Comparison of ENCODE assay signal across 29 cellular contexts in the genomic region with DNA sequence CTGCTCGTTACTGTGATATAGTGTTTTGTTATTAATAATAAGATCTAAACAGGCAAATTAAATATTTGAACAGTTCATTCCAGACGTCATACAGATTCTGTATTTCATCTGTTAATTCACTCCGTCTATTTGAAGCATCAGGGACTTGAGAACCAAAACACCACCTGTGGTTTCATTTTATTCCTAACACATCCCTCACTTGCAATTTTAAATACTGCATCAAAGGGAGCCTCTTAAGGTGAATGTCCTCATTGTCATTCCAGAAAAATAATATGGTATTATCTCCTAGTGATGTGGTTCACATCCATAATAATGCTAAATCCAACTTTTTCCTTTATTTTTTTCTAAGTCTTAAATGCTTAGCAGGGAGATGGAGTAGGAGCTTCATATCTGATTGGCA.
DNase-seq lines count a peak whose midpoint lies in the region; ATAC-seq, FAIRE-seq and TF ChIP-seq lines count a peak whose summit lies in the region.
"Had no signal": no experiment of that assay in that cellular context is flagged by ENCODE, and none has a peak within 500 bp of the region (broad histone marks: within the 10 kb centered on the region; RNA-seq: fewer than 3 reads in every experiment).

No MANE protein-coding gene starts in this region.

- H3K79me2 ChIP-seq in astrocyte (ENCODE audit: insufficient read depth, low read length) = no peaks in the 10 kb centered on the region

- H3K4me2 ChIP-seq in A549 = peak overlapping the region; percentile 12; the same call in 1 of the 3 replicates
- H3K4me2 ChIP-seq in astrocyte (ENCODE audit: low read length) = peak overlapping the region; percentile 11
- H3K4me2 ChIP-seq: BLaER1, SK-N-SH had no signal

- no peak for TF ChIP-seq CTCF in A549 (IDR thresholded peaks at IDR 0.05)
- no peak for TF ChIP-seq CTCF in astrocyte (IDR thresholded peaks at IDR 0.05; ENCODE audit: insufficient read depth, low read depth, low read length)
- TF ChIP-seq CTCF in tibial nerve (IDR thresholded peaks at IDR 0.05) = no peak

- H3K27ac ChIP-seq in A549 = no peak overlapping the region
- no peak overlapping the region for H3K27ac ChIP-seq in astrocyte (ENCODE audit: low read depth, low read length)
- no peak overlapping the region for H3K27ac ChIP-seq in tibial nerve
- H3K27ac ChIP-seq: BLaER1, esophagus squamous epithelium, gastrocnemius medialis, VCaP had no signal

- no peak overlapping the region for H3K27ac Mint-ChIP-seq in astrocyte (ENCODE audit: unreplicated experiment)
- H3K27ac Mint-ChIP-seq: activated CD4-positive, alpha-beta T cell treated with anti-CD3 and anti-CD28 coated beads, Interleukin-2, amount 10 ng/mL, durations not matched to agents 7 days and 5 days; activated naive CD4-positive, alpha-beta T cell treated with anti-CD3 and anti-CD28 coated beads, Interleukin-2, amount 50 U/mL, for 24 hours; activated T-helper 1 cell treated with anti-CD3 and anti-CD28 coated beads, Interleukin-12 subunit alpha, Interleukin-12 subunit beta, Interleukin-2, Interleukin-4 antibody, amounts not matched to agents 30 ng/mL and 10 ng/mL and 1 ng/mL, durations not matched to agents 14 hours and 24 hours and 36 hours; mesothelial cell of epicardium; naive thymus-derived CD4-positive, alpha-beta T cell; stimulated activated effector memory CD8-positive, alpha-beta T cell treated with anti-CD3 and anti-CD28 coated beads, Interleukin-12 subunit alpha, Interleukin-12 subunit beta, amount 100 ng/mL, for 72 hours had no signal

- DNase-seq in A549 (ENCODE audit: low read depth in 1 of 2, low spot score in 1 of 2) = no peak
- peak; percentile 1 for DNase-seq in H7
- DNase-seq in NCI-H2107 treated with DMSO at 0.1 percent for 48 hours (lab: John Stamatoyannopoulos, UW; ENCODE audit: unreplicated experiment) = peak; percentile 35
- DNase-seq in astrocyte (ENCODE audit: low read depth) = no peak
- no peak for DNase-seq in tibial nerve (ENCODE audit: low spot score in 2 of 2)
- DNase-seq in retina = no peak
- DNase-seq: activated CD4-positive, alpha-beta T cell treated with anti-CD3 and anti-CD28 coated beads, Interleukin-2, amount 10 ng/mL, durations not matched to agents 7 days and 5 days; Calu3; esophagus squamous epithelium; gastrocnemius medialis; hypothalamus; islet precursor cell; left ventricle myocardium superior; naive thymus-derived CD4-positive, alpha-beta T cell; NCI-H1694; NCI-H446; RPMI8226; SK-N-SH; small intestine; stimulated activated CD4-positive, alpha-beta T cell treated with anti-CD3 and anti-CD28 coated beads, Interleukin-2, amount 100 ng/mL, for 24 hours; substantia nigra had no signal

- 4% methylated on average over 3 of the region's 3 CpGs for WGBS in A549 (ENCODE audit: missing lambda C conversion rate)
- 30 to 39% methylated on average over 3 of the region's 3 CpGs for WGBS in tibial nerve, 2 donors

- H3K4me3 Mint-ChIP-seq in astrocyte (ENCODE audit: unreplicated experiment) = no peak overlapping the region
- H3K4me3 Mint-ChIP-seq: activated CD4-positive, alpha-beta T cell treated with anti-CD3 and anti-CD28 coated beads, Interleukin-2, amount 10 ng/mL, durations not matched to agents 7 days and 5 days; activated naive CD4-positive, alpha-beta T cell treated with anti-CD3 and anti-CD28 coated beads, Interleukin-2, amount 50 U/mL, for 24 hours; activated T-helper 1 cell treated with anti-CD3 and anti-CD28 coated beads, Interleukin-12 subunit alpha, Interleukin-12 subunit beta, Interleukin-2, Interleukin-4 antibody, amounts not matched to agents 30 ng/mL and 10 ng/mL and 1 ng/mL, durations not matched to agents 14 hours and 24 hours and 36 hours; mesothelial cell of epicardium; naive thymus-derived CD4-positive, alpha-beta T cell; stimulated activated effector memory CD8-positive, alpha-beta T cell treated with anti-CD3 and anti-CD28 coated beads, Interleukin-12 subunit alpha, Interleukin-12 subunit beta, amount 100 ng/mL, for 72 hours had no signal

- no peak for ATAC-seq in A549
- no peak for ATAC-seq in GM19351 (IDR thresholded peaks at IDR 0.05; ENCODE audit: unreplicated experiment)
- no peak for ATAC-seq in GM19324 (IDR thresholded peaks at IDR 0.05; ENCODE audit: low FRiP score, unreplicated experiment)
- ATAC-seq: gastrocnemius medialis; left ventricle myocardium superior; naive thymus-derived CD4-positive, alpha-beta T cell; stimulated activated effector memory CD8-positive, alpha-beta T cell treated with anti-CD3 and anti-CD28 coated beads, Interleukin-12 subunit alpha, Interleukin-12 subunit beta, amount 100 ng/mL, for 72 hours had no signal

- TF ChIP-seq POLR2A in A549 (IDR thresholded peaks at IDR 0.05; ENCODE audit: low read length) = no peak
- TF ChIP-seq POLR2A in tibial nerve (IDR thresholded peaks at IDR 0.05) = no peak

- CTCF ChIA-PET in A549 (lab: Yijun Ruan, JAX) = interaction anchor here (0.6 kb wide), 1 partner anchor 1437 kb away, joined by 3 read pairs; no protein-coding TSS in a partner anchor

- H3K9me3 Mint-ChIP-seq in astrocyte (ENCODE audit: unreplicated experiment) = no peaks in the 10 kb centered on the region
- H3K9me3 Mint-ChIP-seq: activated CD4-positive, alpha-beta T cell treated with anti-CD3 and anti-CD28 coated beads, Interleukin-2, amount 10 ng/mL, durations not matched to agents 7 days and 5 days; activated naive CD4-positive, alpha-beta T cell treated with anti-CD3 and anti-CD28 coated beads, Interleukin-2, amount 50 U/mL, for 24 hours; activated T-helper 1 cell treated with anti-CD3 and anti-CD28 coated beads, Interleukin-12 subunit alpha, Interleukin-12 subunit beta, Interleukin-2, Interleukin-4 antibody, amounts not matched to agents 30 ng/mL and 10 ng/mL and 1 ng/mL, durations not matched to agents 14 hours and 24 hours and 36 hours; mesothelial cell of epicardium had no signal

- no peak overlapping the region for H3K9ac ChIP-seq in astrocyte (ENCODE audit: low read length)
- H3K9ac ChIP-seq: BLaER1, SK-N-SH had no signal

- H3K9me3 ChIP-seq in A549 (no peaks in the 10 kb centered on the region), astrocyte (ENCODE audit: insufficient read depth, low read depth, low read length) (no peaks in the 10 kb centered on the region), tibial nerve (no peaks in the 10 kb centered on the region)
- H3K9me3 ChIP-seq: BLaER1, esophagus squamous epithelium, gastrocnemius medialis, SK-N-SH had no signal

- peak overlapping the region; percentile 23 for H2AFZ ChIP-seq in astrocyte (ENCODE audit: low read depth, low read length)

- H4K20me1 ChIP-seq in astrocyte (ENCODE audit: insufficient read depth, low read length) = no peaks in the 10 kb centered on the region
- H4K20me1 ChIP-seq: BLaER1 had no signal

- no peak for TF ChIP-seq EP300 in A549 (IDR thresholded peaks at IDR 0.05)
- no peak for TF ChIP-seq EP300 in tibial nerve (IDR thresholded peaks at IDR 0.05)

- H3K27me3 Mint-ChIP-seq in astrocyte (ENCODE audit: low read depth, unreplicated experiment) = no peaks in the 10 kb centered on the region
- H3K27me3 Mint-ChIP-seq: activated CD4-positive, alpha-beta T cell treated with anti-CD3 and anti-CD28 coated beads, Interleukin-2, amount 10 ng/mL, durations not matched to agents 7 days and 5 days; activated naive CD4-positive, alpha-beta T cell treated with anti-CD3 and anti-CD28 coated beads, Interleukin-2, amount 50 U/mL, for 24 hours; naive thymus-derived CD4-positive, alpha-beta T cell had no signal

- H3K36me3 ChIP-seq in H7 (replicated peaks; ENCODE audit: control insufficient read depth, insufficient read depth, low read length) = no peaks in the 10 kb centered on the region
- no peaks in the 10 kb centered on the region for H3K36me3 ChIP-seq in astrocyte (ENCODE audit: insufficient read depth, low read length)
- no peaks in the 10 kb centered on the region for H3K36me3 ChIP-seq in tibial nerve
- H3K36me3 ChIP-seq: BLaER1, esophagus squamous epithelium, gastrocnemius medialis had no signal

- no peak for TF ChIP-seq RAD21 in A549 (conservative IDR thresholded peaks at IDR 0.05 in 1 of 2, IDR thresholded peaks at IDR 0.05 in 1 of 2)

- POLR2A ChIA-PET in A549 (lab: Yijun Ruan, JAX) = no interaction called here

- FAIRE-seq in A549 (lab: Jason Lieb, UNC) (no peak), astrocyte (lab: Jason Lieb, UNC) (no peak)
- FAIRE-seq: small intestine had no signal

- no peaks in the 10 kb centered on the region for H3K36me3 Mint-ChIP-seq in astrocyte (ENCODE audit: low read depth, unreplicated experiment)
- H3K36me3 Mint-ChIP-seq: activated naive CD4-positive, alpha-beta T cell treated with anti-CD3 and anti-CD28 coated beads, Interleukin-2, amount 50 U/mL, for 24 hours; mesothelial cell of epicardium; naive thymus-derived CD4-positive, alpha-beta T cell; stimulated activated effector memory CD8-positive, alpha-beta T cell treated with anti-CD3 and anti-CD28 coated beads, Interleukin-12 subunit alpha, Interleukin-12 subunit beta, amount 100 ng/mL, for 72 hours had no signal

- H3K4me3 ChIP-seq in A549 (no peak overlapping the region), H7 (ENCODE audit: insufficient read depth, low read depth, low read length) (no peak overlapping the region), astrocyte (ENCODE audit: insufficient read depth, low read depth, low read length) (no peak overlapping the region), tibial nerve (no peak overlapping the region)
- H3K4me3 ChIP-seq: BLaER1, esophagus squamous epithelium, gastrocnemius medialis had no signal

- H3K4me1 ChIP-seq in A549 = no peaks in the 10 kb centered on the region
- H3K4me1 ChIP-seq in astrocyte (ENCODE audit: insufficient read depth, low read length) = no peaks in the 10 kb centered on the region
- no peaks in the 10 kb centered on the region for H3K4me1 ChIP-seq in tibial nerve
- H3K4me1 ChIP-seq: BLaER1, esophagus squamous epithelium, gastrocnemius medialis had no signal

- H3K4me1 Mint-ChIP-seq in astrocyte (ENCODE audit: low read depth, unreplicated experiment) = no peaks in the 10 kb centered on the region
- H3K4me1 Mint-ChIP-seq: activated CD4-positive, alpha-beta T cell treated with anti-CD3 and anti-CD28 coated beads, Interleukin-2, amount 10 ng/mL, durations not matched to agents 7 days and 5 days; activated naive CD4-positive, alpha-beta T cell treated with anti-CD3 and anti-CD28 coated beads, Interleukin-2, amount 50 U/mL, for 24 hours; naive thymus-derived CD4-positive, alpha-beta T cell; stimulated activated effector memory CD8-positive, alpha-beta T cell treated with anti-CD3 and anti-CD28 coated beads, Interleukin-12 subunit alpha, Interleukin-12 subunit beta, amount 100 ng/mL, for 72 hours had no signal

- no peaks in the 10 kb centered on the region for H3K27me3 ChIP-seq in H7 (ENCODE audit: control insufficient read depth, insufficient read depth, low read length)
- H3K27me3 ChIP-seq in astrocyte (ENCODE audit: insufficient read depth, low read length) = no peaks in the 10 kb centered on the region
- no peaks in the 10 kb centered on the region for H3K27me3 ChIP-seq in tibial nerve
- H3K27me3 ChIP-seq: BLaER1, esophagus squamous epithelium, gastrocnemius medialis had no signal

TF ChIP-seq in A549, 52 proteins besides CTCF, POLR2A, EP300 and RAD21 (continues in another document):
- TF ChIP-seq MAZ (IDR thresholded peaks at IDR 0.05; ENCODE audit: borderline replicate concordance, low read depth, low read length) = no peak
- no peak for TF ChIP-seq MAX (IDR thresholded peaks at IDR 0.05)

Comparison
In these comparisons a context has a peak if more than half of its experiments do, and no peak if none do; other contexts are left out.
1. DNase-seq: peak in H7 (single experiment) and NCI-H2107 treated with DMSO at 0.1 percent for 48 hours (single experiment); none in A549 (0 of 2), astrocyte (single experiment), tibial nerve (0 of 2) and retina (single experiment).